Comparison of ENCODE assay signal across 11 cellular contexts in the genomic region with DNA sequence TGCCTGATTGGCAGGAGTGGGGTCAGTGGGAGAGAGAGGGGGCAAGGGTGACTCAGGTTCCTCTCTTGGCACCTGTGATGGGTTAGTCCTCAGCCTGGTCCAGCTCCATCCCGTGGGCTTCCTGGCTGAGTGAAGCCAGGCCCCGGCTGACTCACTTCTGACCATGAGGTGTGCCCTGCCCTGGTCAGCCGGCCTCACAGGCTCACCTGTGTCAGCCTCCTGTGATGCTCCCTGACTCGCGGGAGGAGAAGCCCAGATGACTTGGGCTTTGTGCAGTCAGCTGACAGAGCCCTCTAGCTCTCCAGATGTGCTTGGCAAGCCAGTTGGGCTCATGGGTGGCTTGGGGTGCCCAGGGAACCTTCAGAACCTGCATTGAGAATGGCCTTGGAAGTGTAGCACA. TPM values are rescaled to one million over a fixed set of nuclear protein-coding genes. Genes with fewer than 3 reads are reported as not detected.
DNase-seq lines count a peak whose midpoint lies in the region; ATAC-seq, FAIRE-seq and TF ChIP-seq lines count a peak whose summit lies in the region.
"Had no signal": no experiment of that assay in that cellular context is flagged by ENCODE, and none has a peak within 500 bp of the region (broad histone marks: within the 10 kb centered on the region; RNA-seq: fewer than 3 reads in every experiment).

No MANE protein-coding gene starts in this region.

- peaks cover 6% of the 10 kb centered on the region for H3K4me1 Mint-ChIP-seq in astrocyte (ENCODE audit: low read depth, unreplicated experiment)

- H3K27ac ChIP-seq in HepG2 (ENCODE audit: extremely low read length, insufficient read depth, low read length) (no peak overlapping the region), right lobe of liver (no peak overlapping the region), astrocyte (ENCODE audit: low read depth, low read length) (peak overlapping the region; percentile 28), vagina (peak overlapping the region; percentile 31)
- H3K27ac ChIP-seq: SK-N-MC had no signal

- TF ChIP-seq EP300 in HepG2 (IDR thresholded peaks at IDR 0.05; ENCODE audit: low read depth in 2 of 2, low read length in 2 of 2) (no peak), HepG2 (CRISPR knock-in tag; IDR thresholded peaks at IDR 0.05; ENCODE audit: borderline replicate concordance) (no peak)

- H3K9me3 Mint-ChIP-seq in astrocyte (ENCODE audit: unreplicated experiment) = peaks cover 11% of the 10 kb centered on the region

- WGBS in HepG2 (ENCODE audit: low lambda C conversion rate) = 38% methylated on average over 3 of the region's 5 CpGs
- WGBS in right lobe of liver (ENCODE audit: insufficient coverage, low coverage, low lambda C conversion rate, missing lambda C conversion rate) = no CpG with 5 or more reads among the region's 5 CpGs

- H2AFZ ChIP-seq in HepG2 (ENCODE audit: low read length) (no peak overlapping the region), astrocyte (ENCODE audit: low read depth, low read length) (no peak overlapping the region)

- no TSS peak for BruUV-seq in HepG2 (replicated peaks; lab: Mats Ljungman, UMichigan)

- no peak for TF ChIP-seq CTCF in HepG2 (CRISPR knock-in tag; IDR thresholded peaks at IDR 0.05)
- TF ChIP-seq CTCF in right lobe of liver (IDR thresholded peaks at IDR 0.05) = no peak
- TF ChIP-seq CTCF in astrocyte (IDR thresholded peaks at IDR 0.05; ENCODE audit: insufficient read depth, low read depth, low read length) = no peak
- no peak for TF ChIP-seq CTCF in vagina (IDR thresholded peaks at IDR 0.05)

- H3K79me2 ChIP-seq in HepG2 (ENCODE audit: insufficient read depth, low read length) = no peaks in the 10 kb centered on the region
- H3K79me2 ChIP-seq in astrocyte (ENCODE audit: insufficient read depth, low read length) = no peaks in the 10 kb centered on the region

- peaks cover 48% of the 10 kb centered on the region for H3K4me1 ChIP-seq in HepG2 (ENCODE audit: insufficient read depth, low read length)
- H3K4me1 ChIP-seq in right lobe of liver = peaks cover 0 to 17% (median 7%) of the 10 kb centered on the region in 4 donors
- peaks cover 13% of the 10 kb centered on the region for H3K4me1 ChIP-seq in astrocyte (ENCODE audit: insufficient read depth, low read length)
- H3K4me1 ChIP-seq in vagina = no peaks in the 10 kb centered on the region
- H3K4me1 ChIP-seq: Caco-2 had no signal

- ATAC-seq in HepG2 (no peak), right lobe of liver (no peak), HG03064 (IDR thresholded peaks at IDR 0.05; ENCODE audit: low read depth, unreplicated experiment) (peak; percentile 15), GM21528 (IDR thresholded peaks at IDR 0.05; ENCODE audit: low FRiP score, unreplicated experiment) (no peak)

- no peak for TF ChIP-seq POLR2A in HepG2 (IDR thresholded peaks at IDR 0.05; ENCODE audit: insufficient read depth in 1 of 2, low read depth in 2 of 2, low read length in 2 of 2)
- TF ChIP-seq POLR2A in right lobe of liver (IDR thresholded peaks at IDR 0.05) = no peak
- no peak for TF ChIP-seq POLR2A in vagina (IDR thresholded peaks at IDR 0.05)

- FAIRE-seq in HepG2 (lab: Jason Lieb, UNC) (no peak), astrocyte (lab: Jason Lieb, UNC) (no peak)

- H3K4me3 ChIP-seq in HepG2 (replicated peaks in 1 of 3; ENCODE audit: insufficient read depth in 1 of 3, low read depth in 2 of 3, low read length in 3 of 3) (no peak overlapping the region), right lobe of liver (no peak overlapping the region), astrocyte (ENCODE audit: insufficient read depth, low read depth, low read length) (no peak overlapping the region), vagina (no peak overlapping the region)
- H3K4me3 ChIP-seq: SK-N-MC had no signal

- H3K36me3 Mint-ChIP-seq in astrocyte (ENCODE audit: low read depth, unreplicated experiment) = no peaks in the 10 kb centered on the region

- CTCF ChIA-PET in HepG2 (lab: Yijun Ruan, JAX; ENCODE audit: low intra/inter-chr PET ratio, low total read pairs) = no interaction called here

- no peak for DNase-seq in HepG2 (ENCODE audit: low spot score)
- no peak for DNase-seq in right lobe of liver
- DNase-seq in astrocyte (ENCODE audit: low read depth) = no peak
- DNase-seq in vagina (ENCODE audit: extremely low spot score in 2 of 2) = no peak
- DNase-seq in KBM-7 = no peak
- DNase-seq in NOMO-1 (lab: John Stamatoyannopoulos, UW; ENCODE audit: unreplicated experiment in 2 of 2) = no peak
- DNase-seq: Caco-2, occipital lobe had no signal

- H3K9ac ChIP-seq in HepG2 (ENCODE audit: insufficient read depth, low read depth, low read length) (no peak overlapping the region), astrocyte (ENCODE audit: low read length) (no peak overlapping the region)

- H3K4me2 ChIP-seq in HepG2 (ENCODE audit: low read depth, low read length) (no peak overlapping the region), astrocyte (ENCODE audit: low read length) (no peak overlapping the region)

- no peak overlapping the region for H3K4me3 Mint-ChIP-seq in astrocyte (ENCODE audit: unreplicated experiment)

- H3K27me3 Mint-ChIP-seq in astrocyte (ENCODE audit: low read depth, unreplicated experiment) = peaks cover 3% of the 10 kb centered on the region

- no peak for TF ChIP-seq RAD21 in HepG2 (CRISPR knock-in tag; IDR thresholded peaks at IDR 0.05)

- H3K27ac Mint-ChIP-seq in astrocyte (ENCODE audit: unreplicated experiment) = no peak overlapping the region

- POLR2A ChIA-PET in HepG2 (lab: Yijun Ruan, JAX) = interaction anchor here (0.8 to 1.6 kb wide), 6 partner anchors 9 to 17 kb away, joined by 3 to 10 read pairs (median 4); a partner anchor contains a TSS

- H3K9me3 ChIP-seq in HepG2 (ENCODE audit: low read length) = no peaks in the 10 kb centered on the region
- H3K9me3 ChIP-seq in right lobe of liver = no peaks in the 10 kb centered on the region
- H3K9me3 ChIP-seq in astrocyte (ENCODE audit: insufficient read depth, low read depth, low read length) = no peaks in the 10 kb centered on the region
- no peaks in the 10 kb centered on the region for H3K9me3 ChIP-seq in vagina
- H3K9me3 ChIP-seq: Caco-2 had no signal

- no peaks in the 10 kb centered on the region for H4K20me1 ChIP-seq in HepG2 (ENCODE audit: insufficient read depth, low read length)
- no peaks in the 10 kb centered on the region for H4K20me1 ChIP-seq in astrocyte (ENCODE audit: insufficient read depth, low read length)

- no peaks in the 10 kb centered on the region for H3K27me3 ChIP-seq in HepG2 (ENCODE audit: control insufficient read depth in 1 of 2, insufficient read depth in 2 of 2, low read length in 2 of 2)
- no peaks in the 10 kb centered on the region for H3K27me3 ChIP-seq in right lobe of liver
- H3K27me3 ChIP-seq in astrocyte (ENCODE audit: insufficient read depth, low read length) = no peaks in the 10 kb centered on the region
- H3K27me3 ChIP-seq in vagina = no peaks in the 10 kb centered on the region

- intact Hi-C loops in HepG2 (cut with micrococcal nuclease; ENCODE audit: unreplicated experiment) = no loop called here
- intact Hi-C loops in right lobe of liver (cut with DNase I) = no loop called here
- intact Hi-C loops in vagina (cut with DNase I) = no loop called here

- in situ Hi-C loops in HepG2 (cut with HindIII; ENCODE audit: extremely low pct_ligation_motif_present, low pct_unique_long_range_greater_than_20kb) (no loop called here), KBM-7 (cut with MboI; ENCODE audit: low pct_unique_long_range_greater_than_20kb, low sequenced_read_pairs) (no loop called here)

- H3K36me3 ChIP-seq in HepG2 (replicated peaks in 1 of 2; ENCODE audit: control insufficient read depth in 1 of 2, insufficient read depth in 2 of 2, low read length in 2 of 2) = no peaks in the 10 kb centered on the region
- H3K36me3 ChIP-seq in right lobe of liver = no peaks in the 10 kb centered on the region
- H3K36me3 ChIP-seq in astrocyte (ENCODE audit: insufficient read depth, low read length) = no peaks in the 10 kb centered on the region
- no peaks in the 10 kb centered on the region for H3K36me3 ChIP-seq in vagina

RNA-seq across cellular contexts. Expression of a gene that starts 16.0 kb away (rescaled TPM):
- total RNA-seq in HepG2 (2016; rRNA removed; fragmentation: Illumina TruSeq; extraction: Trizol) = 157 and 178 TPM in 2 replicates
- total RNA-seq in HepG2 (2016; cell fraction: cytosol; rRNA removed; fragmentation: Illumina TruSeq; extraction: Trizol; ENCODE audit: low read depth) = 30.6 and 37.3 TPM in 2 replicates
- 154 and 176 TPM in 2 replicates for total RNA-seq in HepG2 (2016; cell fraction: insoluble cytoplasmic fraction; rRNA removed; fragmentation: Illumina TruSeq; extraction: Trizol)
- 93.6 and 97.6 TPM in 2 replicates for total RNA-seq in HepG2 (2016; cell fraction: membrane; rRNA removed; fragmentation: Illumina TruSeq; extraction: Trizol)
- total RNA-seq in HepG2 (2016; cell fraction: nucleus; rRNA removed; fragmentation: Illumina TruSeq; extraction: Trizol) = 106 and 121 TPM in 2 replicates
- 134 and 147 TPM in 2 replicates for polyA plus RNA-seq in HepG2 (2011; rRNA removed)
- polyA plus RNA-seq in HepG2 (2011; cell fraction: cytosol; rRNA removed) = 144 and 156 TPM in 2 replicates
- 229 and 231 TPM in 2 replicates for polyA plus RNA-seq in HepG2 (2011; cell fraction: nucleus; rRNA removed)
- polyA plus RNA-seq in HepG2 (2012) = 92.0 and 152 TPM in 2 replicates
- 48.0 and 48.3 TPM in 2 replicates for polyA plus RNA-seq in HepG2 (2016; cell fraction: cytosol; fragmentation: Illumina TruSeq; extraction: Trizol; ENCODE audit: low read depth)
- polyA plus RNA-seq in HepG2 (2016; cell fraction: insoluble cytoplasmic fraction; fragmentation: Illumina TruSeq; extraction: Trizol; ENCODE audit: low read depth) = 270 and 301 TPM in 2 replicates
- 80.3 and 83.8 TPM in 2 replicates for polyA plus RNA-seq in HepG2 (2016; cell fraction: membrane; fragmentation: Illumina TruSeq; extraction: Trizol; ENCODE audit: low read depth)
- 218 and 229 TPM in 2 replicates for polyA plus RNA-seq in HepG2 (2016; cell fraction: nucleus; fragmentation: Illumina TruSeq; extraction: Trizol; ENCODE audit: insufficient read depth, low read depth)
- 220 and 249 TPM in 2 replicates for polyA minus RNA-seq in HepG2 (2011; rRNA and poly(A)+ RNA removed; ENCODE audit: low replicate concordance)
- polyA minus RNA-seq in HepG2 (2011; cell fraction: cytosol; rRNA and poly(A)+ RNA removed) = 69.6 and 71.7 TPM in 2 replicates
- 105 and 112 TPM in 2 replicates for polyA minus RNA-seq in HepG2 (2011; cell fraction: nucleus; rRNA and poly(A)+ RNA removed)
- total RNA-seq in right lobe of liver = 100 to 1,000 TPM in 1 of 6 experiments, 10 to 100 TPM in 5; 53.7 to 106 (median 90.1) TPM
- 25.3 and 31.7 TPM in 2 replicates for total RNA-seq in astrocyte
- 44.7 TPM for total RNA-seq in vagina

Comparison
In these comparisons a context has a peak if more than half of its experiments do, and no peak if none do; other contexts are left out.
1. H3K27ac ChIP-seq: peak in astrocyte (single experiment) and vagina (single experiment); none in HepG2 (single experiment) and right lobe of liver (0 of 3).